ENCODE assay signal across 15 cellular contexts in genomic region chr3:172056416-172056815, GRCh38. TPM values are rescaled to one million over a fixed set of nuclear protein-coding genes. Genes with fewer than 3 reads are reported as not detected.
DNase-seq lines count a peak whose midpoint lies in the region; ATAC-seq and TF ChIP-seq lines count a peak whose summit lies in the region.
"Had no signal": no experiment of that assay in that cellular context is flagged by ENCODE, and none has a peak within 500 bp of the region (broad histone marks: within the 10 kb centered on the region; RNA-seq: fewer than 3 reads in every experiment).

No MANE protein-coding gene starts in this region.

- H3K27ac Mint-ChIP-seq in activated CD8-positive, alpha-beta memory T cell treated with anti-CD3 and anti-CD28 coated beads, Interleukin-2, amount 10 ng/mL, durations not matched to agents 7 days and 5 days: peak overlapping the region; percentile 25
- H3K27ac Mint-ChIP-seq in natural killer cell treated with Interleukin-12 subunit alpha and Interleukin-12 subunit beta and Interleukin-15 and Interleukin-18, amount 100 ng/mL, for 72 hours: peak overlapping the region; percentile 67 to 86
- no peak overlapping the region for H3K27ac Mint-ChIP-seq in T-helper 2 cell treated with Interferon-gamma antibody and Interleukin-4, amounts not matched to agents 5 μg/mL and 100 μg/mL, for 36 hours
- H3K27ac Mint-ChIP-seq: activated CD8-positive, alpha-beta T cell treated with anti-CD3 and anti-CD28 coated beads for 36 hours; CD4-positive, alpha-beta T cell had no signal

- CTCF ChIA-PET in activated CD8-positive, alpha-beta memory T cell treated with anti-CD3 and anti-CD28 coated beads, Interleukin-2, amount 10 ng/mL, durations not matched to agents 7 days and 5 days (lab: Charles Lee): interaction anchor here (1.2 to 1.4 kb wide), 2 partner anchors 10 to 11 kb away, joined by 3 to 4 read pairs; no protein-coding TSS in a partner anchor

- H3K4me1 ChIP-seq in breast epithelium (peaks cover 0 to 7% of the 10 kb centered on the region in 2 donors), tibial artery (peaks cover 0 to 90% (median 52%) of the 10 kb centered on the region in 4 donors)

- H3K27me3 Mint-ChIP-seq in activated CD8-positive, alpha-beta memory T cell treated with anti-CD3 and anti-CD28 coated beads, Interleukin-2, amount 10 ng/mL, durations not matched to agents 7 days and 5 days: no peaks in the 10 kb centered on the region
- no peaks in the 10 kb centered on the region for H3K27me3 Mint-ChIP-seq in natural killer cell treated with Interleukin-12 subunit alpha and Interleukin-12 subunit beta and Interleukin-15 and Interleukin-18, amount 100 ng/mL, for 72 hours
- no peaks in the 10 kb centered on the region for H3K27me3 Mint-ChIP-seq in T-helper 2 cell treated with Interferon-gamma antibody and Interleukin-4, amounts not matched to agents 5 μg/mL and 100 μg/mL, for 36 hours (ENCODE audit: low read depth)
- H3K27me3 Mint-ChIP-seq: activated CD8-positive, alpha-beta T cell treated with anti-CD3 and anti-CD28 coated beads for 36 hours; activated T-helper 17 cell treated with anti-CD3 and anti-CD28 coated beads, Interleukin-2, amount 50 U/mL, for 72 hours; CD4-positive, alpha-beta T cell had no signal

- H3K9me3 ChIP-seq in breast epithelium (no peaks in the 10 kb centered on the region), tibial artery (no peaks in the 10 kb centered on the region)

- ATAC-seq in activated CD8-positive, alpha-beta memory T cell treated with anti-CD3 and anti-CD28 coated beads, Interleukin-2, amount 10 ng/mL, durations not matched to agents 7 days and 5 days: no peak
- no peak for ATAC-seq in natural killer cell treated with Interleukin-12 subunit alpha and Interleukin-12 subunit beta and Interleukin-15 and Interleukin-18, amount 100 ng/mL, for 72 hours
- ATAC-seq: activated CD8-positive, alpha-beta T cell treated with anti-CD3 and anti-CD28 coated beads for 36 hours; activated T-helper 17 cell treated with anti-CD3 and anti-CD28 coated beads, Interleukin-2, amount 50 U/mL, for 72 hours had no signal

- TF ChIP-seq CTCF in breast epithelium (IDR thresholded peaks at IDR 0.05): no peak
- no peak for TF ChIP-seq CTCF in tibial artery (IDR thresholded peaks at IDR 0.05)

- H3K9me3 Mint-ChIP-seq in activated CD8-positive, alpha-beta memory T cell treated with anti-CD3 and anti-CD28 coated beads, Interleukin-2, amount 10 ng/mL, durations not matched to agents 7 days and 5 days (ENCODE audit: low read depth): no peaks in the 10 kb centered on the region
- no peaks in the 10 kb centered on the region for H3K9me3 Mint-ChIP-seq in natural killer cell treated with Interleukin-12 subunit alpha and Interleukin-12 subunit beta and Interleukin-15 and Interleukin-18, amount 100 ng/mL, for 72 hours
- H3K9me3 Mint-ChIP-seq in T-helper 2 cell treated with Interferon-gamma antibody and Interleukin-4, amounts not matched to agents 5 μg/mL and 100 μg/mL, for 36 hours: no peaks in the 10 kb centered on the region
- H3K9me3 Mint-ChIP-seq: activated CD8-positive, alpha-beta T cell treated with anti-CD3 and anti-CD28 coated beads for 36 hours; activated T-helper 17 cell treated with anti-CD3 and anti-CD28 coated beads, Interleukin-2, amount 50 U/mL, for 72 hours; CD4-positive, alpha-beta T cell had no signal

- no peak for TF ChIP-seq POLR2A in breast epithelium (IDR thresholded peaks at IDR 0.05)

- H3K4me1 Mint-ChIP-seq in activated CD8-positive, alpha-beta memory T cell treated with anti-CD3 and anti-CD28 coated beads, Interleukin-2, amount 10 ng/mL, durations not matched to agents 7 days and 5 days: peaks cover 15% of the 10 kb centered on the region
- peaks cover 53 to 64% of the 10 kb centered on the region in 2 donors for H3K4me1 Mint-ChIP-seq in natural killer cell treated with Interleukin-12 subunit alpha and Interleukin-12 subunit beta and Interleukin-15 and Interleukin-18, amount 100 ng/mL, for 72 hours (ENCODE audit: low read depth in 2 of 2)
- peaks cover 16% of the 10 kb centered on the region for H3K4me1 Mint-ChIP-seq in T-helper 2 cell treated with Interferon-gamma antibody and Interleukin-4, amounts not matched to agents 5 μg/mL and 100 μg/mL, for 36 hours (ENCODE audit: low read depth)

- intact Hi-C loops in breast epithelium (cut with DNase I; ENCODE audit: low total_unique reads) (no loop called here), tibial artery (cut with DNase I; ENCODE audit: low total_unique reads) (no loop called here)

- H3K36me3 ChIP-seq in breast epithelium (no peaks in the 10 kb centered on the region), tibial artery (peaks cover 0 to 11% (median 6%) of the 10 kb centered on the region in 3 donors)

- peaks cover 14% of the 10 kb centered on the region for H3K36me3 Mint-ChIP-seq in activated CD8-positive, alpha-beta memory T cell treated with anti-CD3 and anti-CD28 coated beads, Interleukin-2, amount 10 ng/mL, durations not matched to agents 7 days and 5 days
- H3K36me3 Mint-ChIP-seq in natural killer cell treated with Interleukin-12 subunit alpha and Interleukin-12 subunit beta and Interleukin-15 and Interleukin-18, amount 100 ng/mL, for 72 hours: peaks cover 21% of the 10 kb centered on the region
- peaks cover 10% of the 10 kb centered on the region for H3K36me3 Mint-ChIP-seq in T-helper 2 cell treated with Interferon-gamma antibody and Interleukin-4, amounts not matched to agents 5 μg/mL and 100 μg/mL, for 36 hours (ENCODE audit: low read depth)

- DNase-seq in activated CD8-positive, alpha-beta memory T cell treated with anti-CD3 and anti-CD28 coated beads, Interleukin-2, amount 10 ng/mL, durations not matched to agents 7 days and 5 days: no peak
- DNase-seq in activated CD8-positive, alpha-beta memory T cell treated with anti-CD3 and anti-CD28 coated beads, Interleukin-2, amount 50 U/mL, for 48 hours: no peak
- no peak for DNase-seq in breast epithelium (ENCODE audit: low spot score in 2 of 2)
- DNase-seq in natural killer cell treated with Interleukin-12 subunit alpha and Interleukin-12 subunit beta and Interleukin-15 and Interleukin-18, amount 100 ng/mL, for 72 hours (ENCODE audit: low spot score): no peak
- no peak for DNase-seq in tibial artery
- DNase-seq in DMS79 treated with DMSO at 0.1 percent for 48 hours (lab: John Stamatoyannopoulos, UW): no peak
- no peak for DNase-seq in 8988T
- no peak for DNase-seq in T-helper 2 cell treated with Interferon-gamma antibody and Interleukin-4, amounts not matched to agents 5 μg/mL and 100 μg/mL, for 36 hours (ENCODE audit: low spot score)
- DNase-seq: activated CD8-positive, alpha-beta T cell treated with anti-CD3 and anti-CD28 coated beads for 36 hours; anterior cingulate cortex; CD4-positive, alpha-beta T cell; GOT3; NCI-H2081 treated with DMSO at 0.1 percent for 48 hours; SW 1271 had no signal

- peak overlapping the region; percentile 27 to 86 for H3K27ac ChIP-seq in breast epithelium
- peak overlapping the region; percentile 8 to 50 for H3K27ac ChIP-seq in tibial artery

- H3K27me3 ChIP-seq in breast epithelium: no peaks in the 10 kb centered on the region
- no peaks in the 10 kb centered on the region for H3K27me3 ChIP-seq in tibial artery

- no peak overlapping the region for H3K4me3 Mint-ChIP-seq in activated CD8-positive, alpha-beta memory T cell treated with anti-CD3 and anti-CD28 coated beads, Interleukin-2, amount 10 ng/mL, durations not matched to agents 7 days and 5 days
- H3K4me3 Mint-ChIP-seq in natural killer cell treated with Interleukin-12 subunit alpha and Interleukin-12 subunit beta and Interleukin-15 and Interleukin-18, amount 100 ng/mL, for 72 hours: peak overlapping the region; percentile 30
- no peak overlapping the region for H3K4me3 Mint-ChIP-seq in T-helper 2 cell treated with Interferon-gamma antibody and Interleukin-4, amounts not matched to agents 5 μg/mL and 100 μg/mL, for 36 hours
- H3K4me3 Mint-ChIP-seq: activated CD8-positive, alpha-beta T cell treated with anti-CD3 and anti-CD28 coated beads for 36 hours; activated T-helper 17 cell treated with anti-CD3 and anti-CD28 coated beads, Interleukin-2, amount 50 U/mL, for 72 hours; CD4-positive, alpha-beta T cell had no signal

- H3K4me3 ChIP-seq in breast epithelium (no peak overlapping the region), tibial artery (no peak overlapping the region)

RNA-seq across cellular contexts. Expression of gene FNDC3B, which starts 17.0 kb away (rescaled TPM):
- 10 to 100 TPM; 25.4 to 31.1 TPM for total RNA-seq in activated CD8-positive, alpha-beta memory T cell treated with anti-CD3 and anti-CD28 coated beads, Interleukin-2, amount 10 ng/mL, durations not matched to agents 7 days and 5 days
- 100 to 1,000 TPM; 131 to 172 (median 149) TPM for total RNA-seq in breast epithelium
- total RNA-seq in natural killer cell treated with Interleukin-12 subunit alpha and Interleukin-12 subunit beta and Interleukin-15 and Interleukin-18, amount 100 ng/mL, for 72 hours: 100 to 1,000 TPM; 149 to 217 TPM

Comparison
In these comparisons a context has a peak if more than half of its experiments do, and no peak if none do; other contexts are left out.
1. RNA of gene FNDC3B, which starts 17.0 kb away (total RNA-seq): 149 to 217 TPM in natural killer cell treated with Interleukin-12 subunit alpha and Interleukin-12 subunit beta and Interleukin-15 and Interleukin-18, amount 100 ng/mL, for 72 hours and 131 to 172 TPM in breast epithelium; 25.4 to 31.1 TPM in activated CD8-positive, alpha-beta memory T cell treated with anti-CD3 and anti-CD28 coated beads, Interleukin-2, amount 10 ng/mL, durations not matched to agents 7 days and 5 days; every median in the first group is over 4 times any median in the second.